Comparison of ENCODE assay signal across 18 cellular contexts in the genomic region with DNA sequence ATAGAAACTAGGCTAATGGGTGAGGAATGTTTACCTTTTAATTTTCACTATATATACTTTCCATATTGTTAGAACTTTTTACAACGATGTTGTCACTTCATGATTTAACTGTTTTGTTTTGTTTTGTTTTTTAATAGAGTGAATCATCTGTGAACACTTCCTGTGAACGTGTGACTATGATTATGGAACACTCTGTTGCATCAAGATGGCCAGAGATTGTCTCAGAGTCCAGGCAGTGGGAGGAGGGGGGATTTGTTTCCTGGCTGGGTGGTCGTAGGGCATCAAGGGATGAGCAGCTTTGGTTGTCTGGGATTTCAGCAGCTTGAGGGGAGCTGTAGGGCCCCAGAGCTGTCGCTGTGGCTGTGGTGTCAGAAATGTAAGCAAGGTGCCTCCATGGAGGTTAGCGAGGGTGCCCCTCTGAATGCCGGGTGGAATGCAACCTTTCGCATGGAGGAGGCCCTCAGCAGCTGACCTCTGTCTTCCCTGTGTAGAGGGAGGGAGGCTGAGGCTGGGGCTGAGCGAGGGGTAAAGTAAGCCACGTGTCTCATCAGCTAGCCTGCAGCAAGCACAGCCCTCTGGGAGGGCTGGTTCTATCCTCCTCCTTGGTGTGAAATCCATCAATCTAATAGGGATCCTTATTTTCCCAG. TPM values are rescaled to one million over a fixed set of nuclear protein-coding genes. Genes with fewer than 3 reads are reported as not detected.
DNase-seq lines count a peak whose midpoint lies in the region; ATAC-seq, FAIRE-seq and TF ChIP-seq lines count a peak whose summit lies in the region.
"Had no signal": no experiment of that assay in that cellular context is flagged by ENCODE, and none has a peak within 500 bp of the region (broad histone marks: within the 10 kb centered on the region; RNA-seq: fewer than 3 reads in every experiment).

No MANE protein-coding gene starts in this region.

- H4K20me1 ChIP-seq in K562 (replicated peaks; ENCODE audit: control insufficient read depth, insufficient read depth, low read length), result no peaks in the 10 kb centered on the region
- no peaks in the 10 kb centered on the region for H4K20me1 ChIP-seq in keratinocyte (ENCODE audit: control insufficient read depth, extremely low read depth, insufficient read depth, low read length)

- in situ Hi-C loops in K562 (cut with MboI), result loop anchor here (5.0 to 25.0 kb wide), 5 partner anchors 137 to 1242 kb away; a partner anchor contains a TSS

- no peaks in the 10 kb centered on the region for H3K36me3 ChIP-seq in HEK293 (ENCODE audit: control insufficient read depth in 2 of 2, insufficient read depth in 1 of 2, low read length in 2 of 2)
- H3K36me3 ChIP-seq in K562 (ENCODE audit: control insufficient read depth, insufficient read depth, low read length), result no peaks in the 10 kb centered on the region
- H3K36me3 ChIP-seq in keratinocyte (ENCODE audit: control insufficient read depth in 2 of 2, extremely low read depth in 1 of 2, insufficient read depth in 2 of 2, low read length in 2 of 2), result no peaks in the 10 kb centered on the region
- H3K36me3 ChIP-seq in upper lobe of right lung, result no peaks in the 10 kb centered on the region
- no peaks in the 10 kb centered on the region for H3K36me3 ChIP-seq in stomach
- H3K36me3 ChIP-seq: HAP-1, heart right ventricle, vagina had no signal

- H3K27me3 ChIP-seq in K562 (ENCODE audit: control insufficient read depth in 2 of 2, insufficient read depth in 2 of 2, low read length in 2 of 2) (no peaks in the 10 kb centered on the region), keratinocyte (ENCODE audit: control insufficient read depth, extremely low read depth, insufficient read depth, low read length) (no peaks in the 10 kb centered on the region), upper lobe of right lung (no peaks in the 10 kb centered on the region), stomach (peaks cover 0 to 10% (median 0%) of the 10 kb centered on the region in 3 donors)
- H3K27me3 ChIP-seq: heart right ventricle, vagina had no signal

- intact Hi-C loops in K562 (cut with micrococcal nuclease) (loop anchor here (2.0 to 10.0 kb wide), 2 partner anchors 47 to 1069 kb away; no protein-coding TSS in a partner anchor), upper lobe of right lung (cut with DNase I) (no loop called here), stomach (cut with DNase I; ENCODE audit: low total_unique reads) (loop anchor here (10.0 kb wide), 1 partner anchor 69 kb away; no protein-coding TSS in a partner anchor)

- H3K4me1 ChIP-seq in HEK293 (ENCODE audit: control insufficient read depth, insufficient read depth, low read length), result 0 out of 2 replicates have a peak, but pooled peaks cover 4% of the 10 kb centered on the region
- H3K4me1 ChIP-seq in K562 (replicated peaks in 1 of 2; ENCODE audit: control insufficient read depth in 2 of 2, insufficient read depth in 2 of 2, low read length in 2 of 2), result peaks cover 0 to 9% of the 10 kb centered on the region in 2 experiments; a peak in 3 of 5 replicates
- H3K4me1 ChIP-seq in keratinocyte (ENCODE audit: control insufficient read depth, extremely low read depth, insufficient read depth, low read length), result peaks cover 7% of the 10 kb centered on the region
- no peaks in the 10 kb centered on the region for H3K4me1 ChIP-seq in upper lobe of right lung
- H3K4me1 ChIP-seq in stomach, result peaks cover 0 to 10% (median 7%) of the 10 kb centered on the region in 4 donors
- H3K4me1 ChIP-seq: HAP-1 had no signal

- DNase-seq in K562 (ENCODE audit: extremely low read depth in 1 of 4, low spot score in 3 of 4) (no peak), keratinocyte (ENCODE audit: low read depth, low spot score) (no peak), upper lobe of right lung (peak; percentile 40), stomach (no peak), DMS53 (lab: John Stamatoyannopoulos, UW) (no peak)
- no peak for DNase-seq in activated effector memory CD4-positive, alpha-beta T cell treated with Interleukin-2 at 50 U/mL for 16 hours
- DNase-seq: activated naive CD4-positive, alpha-beta T cell treated with anti-CD3 and anti-CD28 coated beads, Interleukin-2, amount 10 ng/mL, durations not matched to agents 7 days and 5 days; caudate nucleus; heart right ventricle; naive thymus-derived CD4-positive, alpha-beta T cell; NCI-H2029; stimulated activated CD4-positive, alpha-beta T cell treated with anti-CD3 and anti-CD28 coated beads, Interleukin-2, amount 100 ng/mL, for 48 hours had no signal

- no peaks in the 10 kb centered on the region for H3K9me1 ChIP-seq in K562 (ENCODE audit: control insufficient read depth, insufficient read depth, low read length)
- H3K9me1 ChIP-seq in keratinocyte (ENCODE audit: control insufficient read depth, extremely low read depth, insufficient read depth, low read length), result no peaks in the 10 kb centered on the region

- 34% methylated on average over 9 of the region's 9 CpGs for WGBS in K562 (ENCODE audit: insufficient coverage, low coverage, missing lambda C conversion rate)
- 51 to 69% (median 67%) methylated on average over 7 to 9 of the region's 9 CpGs for WGBS in stomach, 5 donors

- TF ChIP-seq EP300 in K562 (IDR thresholded peaks at IDR 0.05; ENCODE audit: low read length) (no peak), stomach (IDR thresholded peaks at IDR 0.05) (no peak)

- TF ChIP-seq RAD21 in K562 (CRISPR knock-in tag; conservative IDR thresholded peaks at IDR 0.05 in 1 of 2, IDR thresholded peaks at IDR 0.05 in 1 of 2), result no peak

- POLR2A ChIA-PET in HEK293 (lab: Yijun Ruan, JAX) (interaction anchor here (1.4 to 2.5 kb wide), 2 partner anchors 11 to 75 kb away, joined by 4 to 15 read pairs; a partner anchor contains a TSS), K562 (lab: Yijun Ruan, JAX) (interaction anchor here (0.6 to 1.9 kb wide), 6 partner anchors 7 to 403 kb away, joined by 3 to 4 read pairs (median 4); a partner anchor contains a TSS)

- H3K4me2 ChIP-seq in K562 (ENCODE audit: insufficient read depth, low read length), result no peak overlapping the region
- H3K4me2 ChIP-seq in keratinocyte (ENCODE audit: control insufficient read depth, extremely low read depth, insufficient read depth, low read depth, low read length), result peak overlapping the region; percentile 6

- H2AFZ ChIP-seq in K562 (ENCODE audit: low read depth, low read length), result peak overlapping the region; percentile 82
- no peak overlapping the region for H2AFZ ChIP-seq in keratinocyte (ENCODE audit: control insufficient read depth, low read length)

- TF ChIP-seq POLR2A in K562 (conservative IDR thresholded peaks at IDR 0.05) (no peak), stomach (IDR thresholded peaks at IDR 0.05) (no peak)

- dilution Hi-C loops in keratinocyte (cut with MboI; ENCODE audit: extremely low pct_ligation_motif_present, low sequenced_read_pairs), result no loop called here

- BruUV-seq in K562 (replicated peaks; lab: Mats Ljungman, UMichigan), result no TSS peak

- no peaks in the 10 kb centered on the region for H3K9me3 ChIP-seq in HEK293 (ENCODE audit: control insufficient read depth, insufficient read depth, low read depth, low read length)
- H3K9me3 ChIP-seq in K562 (replicated peaks; ENCODE audit: control insufficient read depth, insufficient read depth, low read depth, low read length), result no peaks in the 10 kb centered on the region
- no peaks in the 10 kb centered on the region for H3K9me3 ChIP-seq in keratinocyte (ENCODE audit: control insufficient read depth, low read depth, low read length)
- H3K9me3 ChIP-seq in upper lobe of right lung, result no peaks in the 10 kb centered on the region
- no peaks in the 10 kb centered on the region for H3K9me3 ChIP-seq in stomach
- H3K9me3 ChIP-seq: HAP-1, heart right ventricle, vagina had no signal

- H3K4me3 ChIP-seq in HEK293 (ENCODE audit: low read depth, low read length) (no peak overlapping the region), K562 (no peak overlapping the region), keratinocyte (ENCODE audit: control insufficient read depth in 2 of 3, extremely low read depth in 1 of 3, insufficient read depth in 2 of 3, low read depth in 1 of 3, low read length in 3 of 3) (no peak overlapping the region), upper lobe of right lung (no peak overlapping the region), stomach (no peak overlapping the region)
- H3K4me3 ChIP-seq: HAP-1, vagina had no signal

- FAIRE-seq in K562 (lab: Jason Lieb, UNC), result no peak
- FAIRE-seq in keratinocyte (lab: Jason Lieb, UNC), result no peak
- FAIRE-seq: endometrium had no signal

- TF ChIP-seq CTCF in HEK293 (tag by site-specific recombination; IDR thresholded peaks at IDR 0.05), result no peak
- no peak for TF ChIP-seq CTCF in K562 (IDR thresholded peaks at IDR 0.05 in 2 of 3, conservative IDR thresholded peaks at IDR 0.05 in 1 of 3; ENCODE audit: insufficient read depth in 2 of 3, low read depth in 1 of 3, low read length in 3 of 3)
- TF ChIP-seq CTCF in keratinocyte (optimal IDR thresholded peaks at IDR 0.05 in 1 of 3, IDR thresholded peaks at IDR 0.05 in 1 of 3, conservative IDR thresholded peaks at IDR 0.05 in 1 of 3; ENCODE audit: extremely low read depth in 1 of 3, insufficient read depth in 2 of 3, low read length in 3 of 3), result no peak
- TF ChIP-seq CTCF in upper lobe of right lung (IDR thresholded peaks at IDR 0.05), result no peak
- no peak for TF ChIP-seq CTCF in stomach (IDR thresholded peaks at IDR 0.05)

- CTCF ChIA-PET in HEK293 (lab: Yijun Ruan, JAX), result interaction anchor here (0.5 to 7.6 kb wide), 26 partner anchors 9 to 518 kb away, joined by 3 to 73 read pairs (median 4); a partner anchor contains a TSS
- CTCF ChIA-PET in K562 (lab: Yijun Ruan, JAX; ENCODE audit: low intra/inter-chr PET ratio), result interaction anchor here (0.9 to 3.4 kb wide), 3 partner anchors 77 to 331 kb away, joined by 3 to 36 read pairs (median 29); a partner anchor contains a TSS

- H3K9ac ChIP-seq in K562 (ENCODE audit: insufficient read depth in 1 of 2, low read depth in 2 of 2, low read length in 2 of 2) (peak overlapping the region in 1 of 2 experiments; percentile 76; a peak in 1 of 4 replicates), keratinocyte (ENCODE audit: control insufficient read depth, extremely low read depth, insufficient read depth, low read length) (no peak overlapping the region)

- ATAC-seq in K562 (peak; percentile 7; the same call in 2 of the 3 replicates), upper lobe of right lung (no peak)
- ATAC-seq: naive thymus-derived CD4-positive, alpha-beta T cell; stimulated activated memory B cell treated with anti-CD40 and anti-IgM and Interleukin-4, amounts not matched to agents 10 μg/mL and 1 μg/mL and 100 μg/mL, for 72 hours had no signal

- no peaks in the 10 kb centered on the region for H3K79me2 ChIP-seq in K562 (ENCODE audit: control insufficient read depth, insufficient read depth, low read length)
- no peaks in the 10 kb centered on the region for H3K79me2 ChIP-seq in keratinocyte (ENCODE audit: control insufficient read depth, insufficient read depth, low read length)

- H3K27ac ChIP-seq in HEK293 (ENCODE audit: extremely low read depth, low read depth, low read length) (no peak overlapping the region), K562 (ENCODE audit: extremely low read depth, low read depth, low read length) (no peak overlapping the region), keratinocyte (ENCODE audit: control insufficient read depth, insufficient read depth, low read length) (no peak overlapping the region), upper lobe of right lung (no peak overlapping the region), stomach (no peak overlapping the region)
- H3K27ac ChIP-seq: HL-60, vagina had no signal

RNA-seq across cellular contexts. Expression of a gene that starts 21.4 kb away (rescaled TPM):
- total RNA-seq in K562 (2011; cell fraction: chromatin; rRNA removed; ENCODE audit: low replicate concordance), result 18.3 and 46.6 TPM in 2 replicates
- total RNA-seq in K562 (2011; cell fraction: nucleolus; rRNA removed), result 15.0 and 17.2 TPM in 2 replicates
- 22.6 and 23.8 TPM in 2 replicates for total RNA-seq in K562 (2011; cell fraction: nucleoplasm; rRNA removed)
- total RNA-seq in K562 (2014; rRNA removed), result 54.4 and 65.8 TPM in 2 replicates
- 74.7 and 85.7 TPM in 2 replicates for total RNA-seq in K562 (2014; rRNA removed; fragmentation: Illumina TruSeq; extraction: Trizol)
- 64.5 and 72.1 TPM in 2 replicates for total RNA-seq in K562 (2015; rRNA removed; fragmentation: Illumina TruSeq; extraction: Trizol)
- 45.6 and 52.8 TPM in 2 replicates for total RNA-seq in K562 (2021)
- polyA plus RNA-seq in K562 (2011; rRNA removed), result 53.3 and 69.7 TPM in 2 replicates
- 17.1 and 29.6 TPM in 2 replicates for polyA plus RNA-seq in K562 (2011; cell fraction: cytosol; rRNA removed)
- 24.2 and 25.4 TPM in 2 replicates for polyA plus RNA-seq in K562 (2011; cell fraction: nucleus; rRNA removed)
- 42.5 and 47.0 TPM in 2 replicates for polyA plus RNA-seq in K562 (2012)
- 66.4 and 75.9 TPM in 2 replicates for polyA plus RNA-seq in K562 (2014; fragmentation: Illumina TruSeq; extraction: Trizol)
- 10 to 100 TPM; 30.0 to 38.6 TPM for polyA plus RNA-seq in K562 (2014; fragmentation: Nextera tagmentation; extraction: Ambion mirVana)
- polyA plus RNA-seq in K562 (2014; rRNA removed), result 48.6 and 66.4 TPM in 2 replicates
- 122 and 124 TPM in 2 replicates for polyA minus RNA-seq in K562 (2011; rRNA and poly(A)+ RNA removed)
- polyA minus RNA-seq in K562 (2011; cell fraction: cytosol; rRNA and poly(A)+ RNA removed), result 30.9 and 39.3 TPM in 2 replicates
- polyA minus RNA-seq in K562 (2011; cell fraction: nucleus; rRNA and poly(A)+ RNA removed), result 23.6 and 35.4 TPM in 2 replicates
- polyA plus RNA-seq in keratinocyte, result 0.99 to 10.8 TPM (median 7.0 TPM) in 3 replicates
- not detected for polyA plus RNA-seq in keratinocyte (2011; ENCODE audit: low read depth)
- 2.1 and 3.3 TPM in 2 replicates for polyA plus RNA-seq in keratinocyte (2011; cell fraction: cytosol; rRNA removed)
- 1.1 and 1.5 TPM in 2 replicates for polyA plus RNA-seq in keratinocyte (2011; cell fraction: nucleus; rRNA removed)
- 6.2 TPM in 1 of 2 replicates, not detected in the other for polyA plus RNA-seq in keratinocyte (2012; ENCODE audit: low replicate concordance)
- 1.5 to 9.0 TPM (median 2.5 TPM) in 3 replicates for polyA minus RNA-seq in keratinocyte
- polyA minus RNA-seq in keratinocyte (2011; cell fraction: cytosol; rRNA and poly(A)+ RNA removed), result 4.8 TPM
- 0.53 and 2.4 TPM in 2 replicates for polyA minus RNA-seq in keratinocyte (2011; cell fraction: nucleus; rRNA and poly(A)+ RNA removed)
- total RNA-seq in upper lobe of right lung, result 0.35 TPM
- 1 to 10 TPM in 2 of 5 donors, not detected in 3; 4.9 to 6.1 TPM for total RNA-seq in stomach
- 1 to 10 TPM; 1.5 to 4.6 (median 2.2) TPM for polyA plus RNA-seq in stomach
